In genomic region chr1:228490120-228491078, GRCh38 we compare ENCODE assay signal across 8 cellular contexts. TPM values are rescaled to one million over a fixed set of nuclear protein-coding genes. Genes with fewer than 3 reads are reported as not detected.
A peak's percentile ranks its signal among the peaks of the same experiment; 100 is the strongest.
DNase-seq lines count a peak whose midpoint lies in the region; TF ChIP-seq lines count a peak whose summit lies in the region.

No MANE protein-coding gene starts in this region.

- H3K9me3 ChIP-seq in MM.1S (replicated peaks; ENCODE audit: insufficient read depth, low read length) = no peaks in the 10 kb centered on the region

- H3K9me2 ChIP-seq in MM.1S (replicated peaks; ENCODE audit: insufficient read depth, low read length) = no peaks in the 10 kb centered on the region

- peak overlapping the region; percentile 50 for H3K27ac Mint-ChIP-seq in T-helper 1 cell treated with Interleukin-12 subunit alpha and Interleukin-12 subunit beta and Interleukin-4 antibody, amounts not matched to agents 30 μg/mL and 1 μg/mL, for 36 hours

- no peak overlapping the region for H3K4me2 ChIP-seq in MM.1S (ENCODE audit: low read depth, low read length)

- no peaks in the 10 kb centered on the region for H3K9me3 Mint-ChIP-seq in T-helper 1 cell treated with Interleukin-12 subunit alpha and Interleukin-12 subunit beta and Interleukin-4 antibody, amounts not matched to agents 30 μg/mL and 1 μg/mL, for 36 hours

- peak overlapping the region; percentile 9; the same call in 1 of the 2 replicates for H3K27ac ChIP-seq in MM.1S (ENCODE audit: low read length)
- no peak overlapping the region for H3K27ac ChIP-seq in brain microvascular endothelial cell

- H3K79me2 ChIP-seq in MM.1S (ENCODE audit: low read length) = peaks cover 32% of the 10 kb centered on the region

- H3K27me3 ChIP-seq in MM.1S (replicated peaks; ENCODE audit: insufficient read depth, low read length) (no peaks in the 10 kb centered on the region), kidney epithelial cell (ENCODE audit: control insufficient read depth, insufficient read depth, low read length) (no peaks in the 10 kb centered on the region), brain microvascular endothelial cell (replicated peaks) (no peaks in the 10 kb centered on the region)

- H3K9ac ChIP-seq in MM.1S (ENCODE audit: low read length) = no peak overlapping the region

- peaks cover 46% of the 10 kb centered on the region for H3K36me3 Mint-ChIP-seq in T-helper 1 cell treated with Interleukin-12 subunit alpha and Interleukin-12 subunit beta and Interleukin-4 antibody, amounts not matched to agents 30 μg/mL and 1 μg/mL, for 36 hours (ENCODE audit: low read depth)

- peak overlapping the region; percentile 48 for H3K4me3 Mint-ChIP-seq in T-helper 1 cell treated with Interleukin-12 subunit alpha and Interleukin-12 subunit beta and Interleukin-4 antibody, amounts not matched to agents 30 μg/mL and 1 μg/mL, for 36 hours

- in situ Hi-C loops in brain microvascular endothelial cell (cut with HindIII; ENCODE audit: low pct_ligation_motif_present, low sequenced_read_pairs) = no loop called here

- no peak for TF ChIP-seq CTCF in MM.1S (IDR thresholded peaks at IDR 0.05; ENCODE audit: low read length)
- TF ChIP-seq CTCF in kidney epithelial cell (IDR thresholded peaks at IDR 0.05; ENCODE audit: insufficient read depth, low read length, poor library complexity, severe bottlenecking) = no peak
- no peak for TF ChIP-seq CTCF in brain microvascular endothelial cell (IDR thresholded peaks at IDR 0.05; ENCODE audit: low read depth, low read length, missing control alignments)

- H3K4me1 ChIP-seq in MM.1S (ENCODE audit: low read length) = peaks cover 15% of the 10 kb centered on the region

- H3K36me3 ChIP-seq in MM.1S (replicated peaks; ENCODE audit: insufficient read depth, low read length) = 0 out of 2 replicates have a peak, but pooled peaks cover 4% of the 10 kb centered on the region
- H3K36me3 ChIP-seq in kidney epithelial cell (ENCODE audit: control insufficient read depth, insufficient read depth, low read length) = peaks cover 9% of the 10 kb centered on the region
- peaks cover 38% of the 10 kb centered on the region for H3K36me3 ChIP-seq in brain microvascular endothelial cell (replicated peaks)

- H3K27me3 Mint-ChIP-seq in T-helper 1 cell treated with Interleukin-12 subunit alpha and Interleukin-12 subunit beta and Interleukin-4 antibody, amounts not matched to agents 30 μg/mL and 1 μg/mL, for 36 hours (ENCODE audit: low read depth) = no peaks in the 10 kb centered on the region

- H3K4me3 ChIP-seq in MM.1S (ENCODE audit: low read length) (no peak overlapping the region), kidney epithelial cell (ENCODE audit: low read depth, low read length) (no peak overlapping the region), brain microvascular endothelial cell (ENCODE audit: low read depth, low read length) (no peak overlapping the region)

- peaks cover 32% of the 10 kb centered on the region for H3K4me1 Mint-ChIP-seq in T-helper 1 cell treated with Interleukin-12 subunit alpha and Interleukin-12 subunit beta and Interleukin-4 antibody, amounts not matched to agents 30 μg/mL and 1 μg/mL, for 36 hours (ENCODE audit: low read depth)

- H3F3A ChIP-seq in MM.1S (ENCODE audit: insufficient read depth, low read length) = peaks cover 7% of the 10 kb centered on the region; the same call in 1 of the 2 replicates

- DNase-seq in COLO668 (lab: John Stamatoyannopoulos, UW; ENCODE audit: unreplicated experiment) (peak; percentile 90), MM.1S (no peak), kidney epithelial cell (ENCODE audit: low read depth) (peak; percentile 16), nucleus accumbens (lab: John Stamatoyannopoulos, UW) (no peak), NOMO-1 (lab: John Stamatoyannopoulos, UW; ENCODE audit: unreplicated experiment in 2 of 2) (no peak), brain microvascular endothelial cell (no peak), midbrain (lab: John Stamatoyannopoulos, UW) (no peak)

- no peaks in the 10 kb centered on the region for H4K20me1 ChIP-seq in MM.1S (ENCODE audit: insufficient read depth, low read length)

- H2AFZ ChIP-seq in MM.1S (ENCODE audit: low read length) = no peak overlapping the region

RNA-seq across cellular contexts. Expression of gene RNF187, which starts 3.2 kb away (rescaled TPM):
- 128 and 136 TPM in 2 replicates for total RNA-seq in kidney epithelial cell

Comparison
In these comparisons a context has a peak if more than half of its experiments do, and no peak if none do; other contexts are left out.
1. DNase-seq: peak in COLO668 (single experiment) and kidney epithelial cell (single experiment); none in MM.1S (single experiment), nucleus accumbens (0 of 56), NOMO-1 (0 of 2), brain microvascular endothelial cell (single experiment) and midbrain (single experiment).